In genomic region chr5:14727428-14727865, GRCh38 we compare ENCODE assay signal across 8 cellular contexts.
DNase-seq lines count a peak whose midpoint lies in the region; ATAC-seq and TF ChIP-seq lines count a peak whose summit lies in the region.

No MANE protein-coding gene starts in this region.

- H3K4me3 Mint-ChIP-seq in neural progenitor cell, result no peak overlapping the region

- H4K20me1 ChIP-seq in PC-3 (ENCODE audit: low read length) (no peaks in the 10 kb centered on the region), neural progenitor cell (ENCODE audit: low read depth) (peaks cover 6% of the 10 kb centered on the region)

- H3K36me3 Mint-ChIP-seq in neural progenitor cell, result no peaks in the 10 kb centered on the region

- H3K4me1 ChIP-seq in BE2C, result no peaks in the 10 kb centered on the region
- peaks cover 10% of the 10 kb centered on the region for H3K4me1 ChIP-seq in PC-3 (ENCODE audit: insufficient read depth, low read length)
- peaks cover 28% of the 10 kb centered on the region for H3K4me1 ChIP-seq in neural progenitor cell

- H3K9me2 ChIP-seq in PC-3 (replicated peaks; ENCODE audit: low read length), result no peaks in the 10 kb centered on the region

- POLR2A ChIA-PET in PC-3 (lab: Charles Lee; ENCODE audit: unreplicated experiment), result interaction anchor here (0.6 kb wide), 1 partner anchor 67 kb away, joined by 3 read pairs; no protein-coding TSS in a partner anchor

- no peaks in the 10 kb centered on the region for H3K36me3 ChIP-seq in BE2C
- H3K36me3 ChIP-seq in PC-3 (ENCODE audit: low read depth, low read length), result no peaks in the 10 kb centered on the region
- no peaks in the 10 kb centered on the region for H3K36me3 ChIP-seq in neural progenitor cell

- H3K9me3 Mint-ChIP-seq in neural progenitor cell, result no peaks in the 10 kb centered on the region

- H3K79me2 ChIP-seq in PC-3 (ENCODE audit: low read length) (no peaks in the 10 kb centered on the region), neural progenitor cell (ENCODE audit: low read depth) (no peaks in the 10 kb centered on the region)

- H3F3A ChIP-seq in PC-3 (ENCODE audit: low read length, unreplicated experiment), result no peaks in the 10 kb centered on the region
- H3F3A ChIP-seq in neural progenitor cell (ENCODE audit: low read depth), result peaks cover 30% of the 10 kb centered on the region

- no TSS peak for BruUV-seq in PC-3 (replicated peaks; lab: Mats Ljungman, UMichigan)

- in situ Hi-C loops in KBM-7 (cut with MboI; ENCODE audit: low pct_unique_long_range_greater_than_20kb, low sequenced_read_pairs), result loop anchor here (25.0 kb wide), 1 partner anchor 285 kb away; no protein-coding TSS in a partner anchor

- H3K9me3 ChIP-seq in BE2C (no peaks in the 10 kb centered on the region), PC-3 (ENCODE audit: low read length) (no peaks in the 10 kb centered on the region), neural progenitor cell (ENCODE audit: low read depth) (no peaks in the 10 kb centered on the region)

- TF ChIP-seq CTCF in BE2C (IDR thresholded peaks at IDR 0.05; ENCODE audit: low read depth, low read length) (peak; percentile 99), PC-3 (conservative IDR thresholded peaks at IDR 0.05; ENCODE audit: low read depth, low read length) (peak; percentile 99), neural progenitor cell (IDR thresholded peaks at IDR 0.05) (peak; percentile 99)

- peaks cover 37% of the 10 kb centered on the region for H3K4me1 Mint-ChIP-seq in neural progenitor cell

- H2AFZ ChIP-seq in PC-3 (ENCODE audit: low read length), result no peak overlapping the region
- H2AFZ ChIP-seq in neural progenitor cell (replicated peaks), result no peak overlapping the region

- no peak overlapping the region for H3K9ac ChIP-seq in PC-3 (ENCODE audit: low read length)
- H3K9ac ChIP-seq in neural progenitor cell, result no peak overlapping the region

- no peak overlapping the region for H3K27ac Mint-ChIP-seq in neural progenitor cell

- H3K27me3 ChIP-seq in BE2C, result no peaks in the 10 kb centered on the region
- H3K27me3 ChIP-seq in PC-3 (ENCODE audit: low read length), result no peaks in the 10 kb centered on the region
- no peaks in the 10 kb centered on the region for H3K27me3 ChIP-seq in neural progenitor cell

- no peak overlapping the region for H3K4me3 ChIP-seq in BE2C (ENCODE audit: low read depth, low read length)
- no peak overlapping the region for H3K4me3 ChIP-seq in PC-3 (ENCODE audit: low read length)
- H3K4me3 ChIP-seq in neural progenitor cell, result peak overlapping the region; percentile 31

- ATAC-seq in GM19395 (IDR thresholded peaks at IDR 0.05; ENCODE audit: unreplicated experiment), result peak; percentile 67
- peak; percentile 81 for ATAC-seq in PC-3

- CTCF ChIA-PET in PC-3 (lab: Charles Lee), result interaction anchor here (1.1 kb wide), 1 partner anchor 276 kb away, joined by 5 read pairs; no protein-coding TSS in a partner anchor

- no peak overlapping the region for H3K27ac ChIP-seq in PC-3 (ENCODE audit: low read length)
- H3K27ac ChIP-seq in neural progenitor cell, result no peak overlapping the region

- DNase-seq in BE2C (peak; percentile 82), KBM-7 (peak; percentile 75), PC-3 (peak; percentile 92), fibroblast of peridontal ligament (ENCODE audit: extremely low read depth) (peak; percentile 86), neural progenitor cell (ENCODE audit: low spot score) (peak; percentile 89), stromal cell of bone marrow (ENCODE audit: low read depth) (peak; percentile 67)
- peak; percentile 79 to 81 for DNase-seq in activated T-cell treated with anti-CD3 and anti-CD28 coated beads, Interleukin-2, amount 50 U/mL, for 48 hours

- H3K4me2 ChIP-seq in PC-3 (ENCODE audit: low read length) (no peak overlapping the region), neural progenitor cell (peak overlapping the region; percentile 79)

- intact Hi-C loops in PC-3 (cut with micrococcal nuclease), result loop anchor here (1.0 to 5.0 kb wide), 4 partner anchors 41 to 276 kb away; partner anchors contain the start of gene ANKH

- H3K27me3 Mint-ChIP-seq in neural progenitor cell (ENCODE audit: insufficient read depth, low read depth), result peaks cover 7% of the 10 kb centered on the region
